8 cellular contexts compared by ENCODE assay signal in genomic region chr18:62324917-62325805, GRCh38. TPM values are rescaled to one million over a fixed set of nuclear protein-coding genes. Genes with fewer than 3 reads are reported as not detected.
DNase-seq lines count a peak whose midpoint lies in the region; ATAC-seq and TF ChIP-seq lines count a peak whose summit lies in the region.

TNFRSF11A (plus strand) TSS chr18:62325310; CDS start chr18:62325353, 43 bp downstream.

- no peak within 1 kb of the TSS for H3K27ac ChIP-seq in ovary

- H3K4me3 Mint-ChIP-seq in activated T-cell treated with anti-CD3 and anti-CD28 coated beads, Interleukin-2, amount 50 U/mL, for 4 hours: peak within 1 kb of the TSS; percentile 80

- H3K9me3 ChIP-seq in ovary: no peaks in the 10 kb centered on the region

- H3K27me3 Mint-ChIP-seq in activated T-cell treated with anti-CD3 and anti-CD28 coated beads, Interleukin-2, amount 50 U/mL, for 4 hours (ENCODE audit: low read depth): peaks cover 65% of the 10 kb centered on the region

- H3K36me3 ChIP-seq in ovary: no peaks in the 10 kb centered on the region

- TF ChIP-seq EP300 in ovary (IDR thresholded peaks at IDR 0.05): no peak

- peaks cover 3% of the 10 kb centered on the region for H3K27me3 ChIP-seq in ovary

- intact Hi-C loops in ovary (cut with DNase I): no loop called here

- no peaks in the 10 kb centered on the region for H3K36me3 Mint-ChIP-seq in activated T-cell treated with anti-CD3 and anti-CD28 coated beads, Interleukin-2, amount 50 U/mL, for 4 hours (ENCODE audit: insufficient read depth)

- DNase-seq in SIG-M5 treated with dmso at 0.1 percent for 504 hours (lab: John Stamatoyannopoulos, UW; ENCODE audit: unreplicated experiment) (peak; percentile 10), SIG-M5 (lab: John Stamatoyannopoulos, UW) (no peak), NCI-H69 (lab: John Stamatoyannopoulos, UW) (peak; percentile 95), fibroblast of the aortic adventitia (ENCODE audit: low read depth) (no peak), ovary (no peak), cortex of kidney (lab: John Stamatoyannopoulos, UW) (no peak)
- peak; percentile 51 for DNase-seq in activated T-cell treated with anti-CD3 and anti-CD28 coated beads, Interleukin-2, amount 50 U/mL, for 4 hours

- peak; percentile 58 for ATAC-seq in HG02973 (IDR thresholded peaks at IDR 0.05; ENCODE audit: unreplicated experiment)
- ATAC-seq in activated T-cell treated with anti-CD3 and anti-CD28 coated beads, Interleukin-2, amount 50 U/mL, for 4 hours: peak; percentile 79 to 81

- TF ChIP-seq CTCF in fibroblast of the aortic adventitia (IDR thresholded peaks at IDR 0.05; ENCODE audit: insufficient read depth, low read length) (peak; percentile 13), ovary (IDR thresholded peaks at IDR 0.05) (no peak)

- H3K9me3 Mint-ChIP-seq in activated T-cell treated with anti-CD3 and anti-CD28 coated beads, Interleukin-2, amount 50 U/mL, for 4 hours: no peaks in the 10 kb centered on the region

- peaks cover 35% of the 10 kb centered on the region for H3K4me1 Mint-ChIP-seq in activated T-cell treated with anti-CD3 and anti-CD28 coated beads, Interleukin-2, amount 50 U/mL, for 4 hours (ENCODE audit: low read depth)

- no peak for TF ChIP-seq POLR2A in ovary (IDR thresholded peaks at IDR 0.05)

- peaks cover 4% of the 10 kb centered on the region for H3K4me1 ChIP-seq in ovary (ENCODE audit: insufficient read depth)

- H3K4me3 ChIP-seq in fibroblast of the aortic adventitia (ENCODE audit: low read depth, low read length) (peak within 1 kb of the TSS; percentile 66), ovary (peak within 1 kb of the TSS; percentile 21)

- 2 to 5% (median 2%) methylated on average over 63 to 99 of the region's 99 CpGs for WGBS in ovary, 3 donors

RNA-seq across cellular contexts. Expression of gene TNFRSF11A, which starts in this region (rescaled TPM):
- total RNA-seq in activated T-cell treated with anti-CD3 and anti-CD28 coated beads, Interleukin-2, amount 50 U/mL, for 4 hours: 1 to 10 TPM; 1.3 to 2.9 (median 1.7) TPM
- total RNA-seq in fibroblast of the aortic adventitia (ENCODE audit: low replicate concordance) (0.08 and 1.1 TPM in 2 replicates), ovary (1 to 10 TPM; 1.4 to 9.2 (median 1.9) TPM)
- polyA plus RNA-seq in ovary: 1 to 10 TPM in 1 of 2 donors, under 1 TPM in 1; 0.70 to 1.8 TPM

Comparison
In these comparisons a context has a peak if more than half of its experiments do, and no peak if none do; other contexts are left out.
1. DNase-seq: peak in SIG-M5 treated with dmso at 0.1 percent for 504 hours (single experiment), NCI-H69 (single experiment) and activated T-cell treated with anti-CD3 and anti-CD28 coated beads, Interleukin-2, amount 50 U/mL, for 4 hours (single experiment); none in SIG-M5 (single experiment), fibroblast of the aortic adventitia (single experiment), ovary (0 of 5) and cortex of kidney (single experiment).